ENCODE assay signal across 1 cellular context in the genomic region with DNA sequence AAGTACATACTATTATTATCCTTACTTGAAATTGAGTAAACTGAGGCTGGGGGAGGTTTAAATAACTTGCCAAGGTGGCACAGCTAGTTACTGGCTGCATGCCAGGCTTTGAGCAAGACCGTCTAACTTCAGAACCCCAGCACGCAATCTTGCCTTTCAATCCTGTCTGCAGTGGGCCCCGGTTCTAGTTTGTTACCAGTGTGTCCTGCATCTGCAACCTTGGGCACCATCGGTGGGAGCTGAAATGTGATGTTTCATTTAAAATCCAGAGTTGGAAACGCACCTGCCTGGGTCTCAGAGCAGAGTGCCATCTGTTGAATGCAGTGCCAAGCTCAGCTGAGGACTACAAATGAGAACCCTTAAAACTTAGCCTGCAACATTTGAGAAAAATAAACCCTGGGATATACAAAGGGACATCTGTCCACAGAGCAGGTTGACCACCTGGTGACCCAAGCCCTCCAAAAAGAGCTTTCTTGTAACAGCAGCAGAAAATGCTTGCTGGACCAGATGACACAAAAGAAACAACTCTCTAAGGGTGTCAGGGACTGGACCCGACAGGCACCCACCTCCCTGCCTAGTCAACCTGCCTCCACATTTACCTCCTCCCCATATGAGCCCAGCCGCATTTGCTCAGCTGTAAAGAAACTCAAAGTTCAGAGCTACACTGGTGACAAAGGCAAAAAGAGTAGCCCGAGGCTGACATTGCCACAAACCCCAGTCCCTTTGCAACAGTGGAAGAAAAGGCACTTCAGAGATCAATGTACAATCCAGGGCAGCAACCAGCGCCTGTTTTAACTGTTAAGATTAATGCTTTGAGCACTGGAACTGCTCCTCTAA.
TF ChIP-seq lines count a peak whose summit lies in the region.

No MANE protein-coding gene starts in this region.

TF ChIP-seq in HepG2, 621 proteins besides CTCF, POLR2A, EP300 and RAD21 (continued from another document and continues in another):
- TF ChIP-seq TEAD2 (CRISPR knock-in tag; IDR thresholded peaks at IDR 0.05), result no peak
- TF ChIP-seq NR2F1 (CRISPR knock-in tag; IDR thresholded peaks at IDR 0.05), result no peak
- no peak for TF ChIP-seq MEIS2 (CRISPR knock-in tag; IDR thresholded peaks at IDR 0.05)
- no peak for TF ChIP-seq ZNF235 (CRISPR knock-in tag; IDR thresholded peaks at IDR 0.05; ENCODE audit: borderline replicate concordance)
- TF ChIP-seq, protein P1, sequence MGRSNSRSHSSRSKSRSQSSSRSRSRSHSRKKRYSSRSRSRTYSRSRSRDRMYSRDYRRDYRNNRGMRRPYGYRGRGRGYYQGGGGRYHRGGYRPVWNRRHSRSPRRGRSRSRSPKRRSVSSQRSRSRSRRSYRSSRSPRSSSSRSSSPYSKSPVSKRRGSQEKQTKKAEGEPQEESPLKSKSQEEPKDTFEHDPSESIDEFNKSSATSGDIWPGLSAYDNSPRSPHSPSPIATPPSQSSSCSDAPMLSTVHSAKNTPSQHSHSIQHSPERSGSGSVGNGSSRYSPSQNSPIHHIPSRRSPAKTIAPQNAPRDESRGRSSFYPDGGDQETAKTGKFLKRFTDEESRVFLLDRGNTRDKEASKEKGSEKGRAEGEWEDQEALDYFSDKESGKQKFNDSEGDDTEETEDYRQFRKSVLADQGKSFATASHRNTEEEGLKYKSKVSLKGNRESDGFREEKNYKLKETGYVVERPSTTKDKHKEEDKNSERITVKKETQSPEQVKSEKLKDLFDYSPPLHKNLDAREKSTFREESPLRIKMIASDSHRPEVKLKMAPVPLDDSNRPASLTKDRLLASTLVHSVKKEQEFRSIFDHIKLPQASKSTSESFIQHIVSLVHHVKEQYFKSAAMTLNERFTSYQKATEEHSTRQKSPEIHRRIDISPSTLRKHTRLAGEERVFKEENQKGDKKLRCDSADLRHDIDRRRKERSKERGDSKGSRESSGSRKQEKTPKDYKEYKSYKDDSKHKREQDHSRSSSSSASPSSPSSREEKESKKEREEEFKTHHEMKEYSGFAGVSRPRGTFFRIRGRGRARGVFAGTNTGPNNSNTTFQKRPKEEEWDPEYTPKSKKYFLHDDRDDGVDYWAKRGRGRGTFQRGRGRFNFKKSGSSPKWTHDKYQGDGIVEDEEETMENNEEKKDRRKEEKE (IDR thresholded peaks at IDR 0.05), result no peak
- TF ChIP-seq ZNF225 (CRISPR knock-in tag; IDR thresholded peaks at IDR 0.05), result no peak
- TF ChIP-seq PAWR (CRISPR knock-in tag; IDR thresholded peaks at IDR 0.05; ENCODE audit: borderline replicate concordance), result no peak
- TF ChIP-seq ZNF10 (CRISPR knock-in tag; IDR thresholded peaks at IDR 0.05; ENCODE audit: borderline replicate concordance, low read depth), result no peak
- no peak for TF ChIP-seq TOE1 (CRISPR knock-in tag; IDR thresholded peaks at IDR 0.05)
- TF ChIP-seq HNF4G (IDR thresholded peaks at IDR 0.05; ENCODE audit: borderline replicate concordance, low read depth, low read length), result peak; percentile 86
- no peak; the same call in 1 of the 2 replicates for TF ChIP-seq HNF4G (CRISPR knock-in tag; IDR thresholded peaks at IDR 0.05; ENCODE audit: borderline replicate concordance, low read depth)
- TF ChIP-seq, protein P2, sequence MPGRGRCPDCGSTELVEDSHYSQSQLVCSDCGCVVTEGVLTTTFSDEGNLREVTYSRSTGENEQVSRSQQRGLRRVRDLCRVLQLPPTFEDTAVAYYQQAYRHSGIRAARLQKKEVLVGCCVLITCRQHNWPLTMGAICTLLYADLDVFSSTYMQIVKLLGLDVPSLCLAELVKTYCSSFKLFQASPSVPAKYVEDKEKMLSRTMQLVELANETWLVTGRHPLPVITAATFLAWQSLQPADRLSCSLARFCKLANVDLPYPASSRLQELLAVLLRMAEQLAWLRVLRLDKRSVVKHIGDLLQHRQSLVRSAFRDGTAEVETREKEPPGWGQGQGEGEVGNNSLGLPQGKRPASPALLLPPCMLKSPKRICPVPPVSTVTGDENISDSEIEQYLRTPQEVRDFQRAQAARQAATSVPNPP (CRISPR knock-in tag; IDR thresholded peaks at IDR 0.05), result peak; percentile 48; the same call in 1 of the 2 replicates
- TF ChIP-seq ETV5 (CRISPR knock-in tag; IDR thresholded peaks at IDR 0.05; ENCODE audit: borderline replicate concordance), result no peak
- 0 out of 2 replicates have a peak, but pooled peaks have one; percentile 15 for TF ChIP-seq STAG1 (CRISPR knock-in tag; IDR thresholded peaks at IDR 0.05)
- no peak for TF ChIP-seq ZNF207 (IDR thresholded peaks at IDR 0.05; ENCODE audit: borderline replicate concordance)
- TF ChIP-seq, protein P3, sequence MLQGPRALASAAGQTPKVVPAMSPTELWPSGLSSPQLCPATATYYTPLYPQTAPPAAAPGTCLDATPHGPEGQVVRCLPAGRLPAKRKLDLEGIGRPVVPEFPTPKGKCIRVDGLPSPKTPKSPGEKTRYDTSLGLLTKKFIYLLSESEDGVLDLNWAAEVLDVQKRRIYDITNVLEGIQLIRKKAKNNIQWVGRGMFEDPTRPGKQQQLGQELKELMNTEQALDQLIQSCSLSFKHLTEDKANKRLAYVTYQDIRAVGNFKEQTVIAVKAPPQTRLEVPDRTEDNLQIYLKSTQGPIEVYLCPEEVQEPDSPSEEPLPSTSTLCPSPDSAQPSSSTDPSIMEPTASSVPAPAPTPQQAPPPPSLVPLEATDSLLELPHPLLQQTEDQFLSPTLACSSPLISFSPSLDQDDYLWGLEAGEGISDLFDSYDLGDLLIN (CRISPR knock-in tag; IDR thresholded peaks at IDR 0.05; ENCODE audit: borderline replicate concordance), result peak; percentile 11; the same call in 1 of the 2 replicates
- no peak for TF ChIP-seq ZNF83 (CRISPR knock-in tag; IDR thresholded peaks at IDR 0.05; ENCODE audit: borderline replicate concordance)
- TF ChIP-seq, protein P4, sequence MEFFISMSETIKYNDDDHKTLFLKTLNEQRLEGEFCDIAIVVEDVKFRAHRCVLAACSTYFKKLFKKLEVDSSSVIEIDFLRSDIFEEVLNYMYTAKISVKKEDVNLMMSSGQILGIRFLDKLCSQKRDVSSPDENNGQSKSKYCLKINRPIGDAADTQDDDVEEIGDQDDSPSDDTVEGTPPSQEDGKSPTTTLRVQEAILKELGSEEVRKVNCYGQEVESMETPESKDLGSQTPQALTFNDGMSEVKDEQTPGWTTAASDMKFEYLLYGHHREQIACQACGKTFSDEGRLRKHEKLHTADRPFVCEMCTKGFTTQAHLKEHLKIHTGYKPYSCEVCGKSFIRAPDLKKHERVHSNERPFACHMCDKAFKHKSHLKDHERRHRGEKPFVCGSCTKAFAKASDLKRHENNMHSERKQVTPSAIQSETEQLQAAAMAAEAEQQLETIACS (CRISPR knock-in tag; IDR thresholded peaks at IDR 0.05), result no peak
- TF ChIP-seq, protein P5, sequence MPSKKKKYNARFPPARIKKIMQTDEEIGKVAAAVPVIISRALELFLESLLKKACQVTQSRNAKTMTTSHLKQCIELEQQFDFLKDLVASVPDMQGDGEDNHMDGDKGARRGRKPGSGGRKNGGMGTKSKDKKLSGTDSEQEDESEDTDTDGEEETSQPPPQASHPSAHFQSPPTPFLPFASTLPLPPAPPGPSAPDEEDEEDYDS (CRISPR knock-in tag; IDR thresholded peaks at IDR 0.05), result no peak; the same call in 1 of the 2 replicates
- TF ChIP-seq ZNF737 (CRISPR knock-in tag; IDR thresholded peaks at IDR 0.05; ENCODE audit: borderline replicate concordance), result no peak
- TF ChIP-seq TCF7 (IDR thresholded peaks at IDR 0.05; ENCODE audit: low read depth), result no peak
- no peak for TF ChIP-seq PHF5A (CRISPR knock-in tag; IDR thresholded peaks at IDR 0.05; ENCODE audit: low read depth, unreplicated experiment)
- TF ChIP-seq, protein P6, sequence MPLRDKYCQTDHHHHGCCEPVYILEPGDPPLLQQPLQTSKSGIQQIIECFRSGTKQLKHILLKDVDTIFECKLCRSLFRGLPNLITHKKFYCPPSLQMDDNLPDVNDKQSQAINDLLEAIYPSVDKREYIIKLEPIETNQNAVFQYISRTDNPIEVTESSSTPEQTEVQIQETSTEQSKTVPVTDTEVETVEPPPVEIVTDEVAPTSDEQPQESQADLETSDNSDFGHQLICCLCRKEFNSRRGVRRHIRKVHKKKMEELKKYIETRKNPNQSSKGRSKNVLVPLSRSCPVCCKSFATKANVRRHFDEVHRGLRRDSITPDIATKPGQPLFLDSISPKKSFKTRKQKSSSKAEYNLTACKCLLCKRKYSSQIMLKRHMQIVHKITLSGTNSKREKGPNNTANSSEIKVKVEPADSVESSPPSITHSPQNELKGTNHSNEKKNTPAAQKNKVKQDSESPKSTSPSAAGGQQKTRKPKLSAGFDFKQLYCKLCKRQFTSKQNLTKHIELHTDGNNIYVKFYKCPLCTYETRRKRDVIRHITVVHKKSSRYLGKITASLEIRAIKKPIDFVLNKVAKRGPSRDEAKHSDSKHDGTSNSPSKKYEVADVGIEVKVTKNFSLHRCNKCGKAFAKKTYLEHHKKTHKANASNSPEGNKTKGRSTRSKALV (CRISPR knock-in tag; IDR thresholded peaks at IDR 0.05), result no peak
- TF ChIP-seq KMT2B (CRISPR knock-in tag; IDR thresholded peaks at IDR 0.05), result no peak
- TF ChIP-seq, protein P7, sequence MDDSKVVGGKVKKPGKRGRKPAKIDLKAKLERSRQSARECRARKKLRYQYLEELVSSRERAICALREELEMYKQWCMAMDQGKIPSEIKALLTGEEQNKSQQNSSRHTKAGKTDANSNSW (CRISPR knock-in tag; IDR thresholded peaks at IDR 0.05; ENCODE audit: borderline replicate concordance), result no peak
- TF ChIP-seq ZSCAN12 (CRISPR knock-in tag; IDR thresholded peaks at IDR 0.05), result no peak
- TF ChIP-seq CC2D1A (CRISPR knock-in tag; IDR thresholded peaks at IDR 0.05), result no peak
- no peak for TF ChIP-seq RBFOX2 (IDR thresholded peaks at IDR 0.05; ENCODE audit: low read depth, low read length)
- no peak for TF ChIP-seq ZNF329 (CRISPR knock-in tag; IDR thresholded peaks at IDR 0.05; ENCODE audit: low read depth)
- no peak for TF ChIP-seq RCOR2 (CRISPR knock-in tag; IDR thresholded peaks at IDR 0.05)
- no peak for TF ChIP-seq MEF2D (CRISPR knock-in tag; IDR thresholded peaks at IDR 0.05)
- TF ChIP-seq, protein P8, sequence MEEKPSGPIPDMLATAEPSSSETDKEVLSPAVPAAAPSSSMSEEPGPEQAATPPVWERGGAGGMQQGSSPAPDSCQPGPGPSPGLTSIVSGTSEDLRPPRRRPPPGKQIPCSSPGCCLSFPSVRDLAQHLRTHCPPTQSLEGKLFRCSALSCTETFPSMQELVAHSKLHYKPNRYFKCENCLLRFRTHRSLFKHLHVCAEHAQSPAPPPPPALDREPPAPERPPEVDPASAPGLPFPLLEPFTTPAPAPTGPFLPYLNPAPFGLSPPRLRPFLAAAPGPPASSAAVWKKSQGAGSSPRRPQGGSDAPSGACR (CRISPR knock-in tag; IDR thresholded peaks at IDR 0.05), result no peak
- TF ChIP-seq, protein P9, sequence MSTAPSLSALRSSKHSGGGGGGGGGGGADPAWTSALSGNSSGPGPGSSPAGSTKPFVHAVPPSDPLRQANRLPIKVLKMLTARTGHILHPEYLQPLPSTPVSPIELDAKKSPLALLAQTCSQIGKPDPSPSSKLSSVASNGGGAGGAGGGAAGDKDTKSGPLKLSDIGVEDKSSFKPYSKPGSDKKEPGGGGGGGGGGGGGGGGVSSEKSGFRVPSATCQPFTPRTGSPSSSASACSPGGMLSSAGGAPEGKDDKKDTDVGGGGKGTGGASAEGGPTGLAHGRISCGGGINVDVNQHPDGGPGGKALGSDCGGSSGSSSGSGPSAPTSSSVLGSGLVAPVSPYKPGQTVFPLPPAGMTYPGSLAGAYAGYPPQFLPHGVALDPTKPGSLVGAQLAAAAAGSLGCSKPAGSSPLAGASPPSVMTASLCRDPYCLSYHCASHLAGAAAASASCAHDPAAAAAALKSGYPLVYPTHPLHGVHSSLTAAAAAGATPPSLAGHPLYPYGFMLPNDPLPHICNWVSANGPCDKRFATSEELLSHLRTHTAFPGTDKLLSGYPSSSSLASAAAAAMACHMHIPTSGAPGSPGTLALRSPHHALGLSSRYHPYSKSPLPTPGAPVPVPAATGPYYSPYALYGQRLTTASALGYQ (CRISPR knock-in tag; IDR thresholded peaks at IDR 0.05), result no peak
- TF ChIP-seq KDM6A (CRISPR knock-in tag; IDR thresholded peaks at IDR 0.05; ENCODE audit: low read depth), result no peak
- no peak for TF ChIP-seq ZNF350 (CRISPR knock-in tag; IDR thresholded peaks at IDR 0.05; ENCODE audit: borderline replicate concordance, low read depth)
- no peak for TF ChIP-seq SMAD1 (CRISPR knock-in tag; IDR thresholded peaks at IDR 0.05; ENCODE audit: borderline replicate concordance, low read depth)
- TF ChIP-seq ZNF780A (CRISPR knock-in tag; IDR thresholded peaks at IDR 0.05), result peak; percentile 98
- peak; percentile 35; the same call in 1 of the 2 replicates for TF ChIP-seq ZNF430 (CRISPR knock-in tag; IDR thresholded peaks at IDR 0.05)
- TF ChIP-seq ZNF253 (CRISPR knock-in tag; IDR thresholded peaks at IDR 0.05; ENCODE audit: borderline replicate concordance), result no peak
- TF ChIP-seq SETDB1 (CRISPR knock-in tag; IDR thresholded peaks at IDR 0.05; ENCODE audit: borderline replicate concordance), result no peak
- TF ChIP-seq PCBP1 (IDR thresholded peaks at IDR 0.05; ENCODE audit: borderline replicate concordance, low read depth, low read length), result no peak
- TF ChIP-seq ZBTB7A (CRISPR knock-in tag; IDR thresholded peaks at IDR 0.05), result no peak
- no peak for TF ChIP-seq HNRNPH1 (optimal IDR thresholded peaks at IDR 0.05; ENCODE audit: low read depth, low read length)
- no peak for TF ChIP-seq GATAD1 (CRISPR knock-in tag; IDR thresholded peaks at IDR 0.05)
- TF ChIP-seq, protein P10, sequence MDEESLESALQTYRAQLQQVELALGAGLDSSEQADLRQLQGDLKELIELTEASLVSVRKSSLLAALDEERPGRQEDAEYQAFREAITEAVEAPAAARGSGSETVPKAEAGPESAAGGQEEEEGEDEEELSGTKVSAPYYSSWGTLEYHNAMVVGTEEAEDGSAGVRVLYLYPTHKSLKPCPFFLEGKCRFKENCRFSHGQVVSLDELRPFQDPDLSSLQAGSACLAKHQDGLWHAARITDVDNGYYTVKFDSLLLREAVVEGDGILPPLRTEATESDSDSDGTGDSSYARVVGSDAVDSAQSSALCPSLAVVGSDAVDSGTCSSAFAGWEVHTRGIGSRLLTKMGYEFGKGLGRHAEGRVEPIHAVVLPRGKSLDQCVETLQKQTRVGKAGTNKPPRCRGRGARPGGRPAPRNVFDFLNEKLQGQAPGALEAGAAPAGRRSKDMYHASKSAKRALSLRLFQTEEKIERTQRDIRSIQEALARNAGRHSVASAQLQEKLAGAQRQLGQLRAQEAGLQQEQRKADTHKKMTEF (CRISPR knock-in tag; IDR thresholded peaks at IDR 0.05), result no peak
- no peak; the same call in 1 of the 2 replicates for TF ChIP-seq KDM2A (CRISPR knock-in tag; IDR thresholded peaks at IDR 0.05; ENCODE audit: borderline replicate concordance, low read depth)
- no peak for TF ChIP-seq CHD4 (IDR thresholded peaks at IDR 0.05; ENCODE audit: borderline replicate concordance, low read length)
- no peak for TF ChIP-seq SSRP1 (CRISPR knock-in tag; IDR thresholded peaks at IDR 0.05)
- TF ChIP-seq ZZZ3 (CRISPR knock-in tag; IDR thresholded peaks at IDR 0.05; ENCODE audit: borderline replicate concordance), result no peak
